Comparison of ENCODE assay signal across 17 cellular contexts in the genomic region with DNA sequence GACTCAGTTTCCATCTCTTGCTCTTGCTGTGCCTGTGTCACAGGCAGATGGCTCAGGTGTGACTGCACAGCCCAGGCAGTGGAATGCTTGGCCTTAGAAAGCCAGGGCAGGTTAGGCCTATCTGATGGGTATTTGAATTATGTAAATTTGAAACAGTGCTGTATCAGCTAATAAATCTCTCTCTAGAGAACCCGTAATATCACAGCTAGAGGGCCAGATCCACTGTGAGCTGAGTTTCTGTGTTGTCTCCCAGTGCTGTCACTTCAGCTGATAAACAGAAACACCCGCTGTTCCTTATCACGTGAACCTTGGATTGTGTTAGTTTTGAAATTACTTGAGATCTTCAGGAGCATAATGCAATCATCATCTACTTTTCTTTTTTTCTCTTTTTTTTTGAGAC. TPM values are rescaled to one million over a fixed set of nuclear protein-coding genes. Genes with fewer than 3 reads are reported as not detected.
A peak's percentile ranks its signal among the peaks of the same experiment; 100 is the strongest.
DNase-seq lines count a peak whose midpoint lies in the region; TF ChIP-seq lines count a peak whose summit lies in the region.
"Had no signal": no experiment of that assay in that cellular context is flagged by ENCODE, and none has a peak within 500 bp of the region (broad histone marks: within the 10 kb centered on the region; RNA-seq: fewer than 3 reads in every experiment).

No MANE protein-coding gene starts in this region.

- no peak overlapping the region for H3K4ac ChIP-seq in neuronal stem cell (ENCODE audit: low read length)

- H3K9me3 ChIP-seq in BE2C, result no peaks in the 10 kb centered on the region
- H3K9me3 ChIP-seq in endodermal cell (ENCODE audit: control insufficient read depth, low read length), result no peaks in the 10 kb centered on the region
- H3K9me3 ChIP-seq in neuronal stem cell (replicated peaks in 1 of 2; ENCODE audit: control insufficient read depth in 2 of 2, insufficient read depth in 1 of 2, low read depth in 1 of 2, low read length in 2 of 2), result no peaks in the 10 kb centered on the region

- H3K27ac Mint-ChIP-seq in endodermal cell, result peak overlapping the region; percentile 30
- H3K27ac Mint-ChIP-seq: B cell had no signal

- TF ChIP-seq CTCF in BE2C (IDR thresholded peaks at IDR 0.05; ENCODE audit: low read depth, low read length) (0 out of 2 replicates have a peak, but pooled peaks have one; percentile 2), endodermal cell (conservative IDR thresholded peaks at IDR 0.05) (peak; percentile 39)

- H3K4me3 ChIP-seq in BE2C (ENCODE audit: low read depth, low read length), result no peak overlapping the region
- no peak overlapping the region for H3K4me3 ChIP-seq in endodermal cell (ENCODE audit: low read length)
- no peak overlapping the region for H3K4me3 ChIP-seq in neuronal stem cell (ENCODE audit: low read length in 2 of 2)

- H2BK5ac ChIP-seq in neuronal stem cell (ENCODE audit: low read length), result no peak overlapping the region

- H3K36me3 ChIP-seq in BE2C, result peaks cover 9% of the 10 kb centered on the region
- H3K36me3 ChIP-seq in endodermal cell (ENCODE audit: control insufficient read depth, insufficient read depth, low read length), result peaks cover 24% of the 10 kb centered on the region
- peaks cover 25 to 53% of the 10 kb centered on the region in 2 donors for H3K36me3 ChIP-seq in neuronal stem cell (replicated peaks in 1 of 2; ENCODE audit: control insufficient read depth in 2 of 2, insufficient read depth in 2 of 2, low read length in 2 of 2)

- no peaks in the 10 kb centered on the region for H3K27me3 Mint-ChIP-seq in endodermal cell (ENCODE audit: insufficient read depth)
- H3K27me3 Mint-ChIP-seq: B cell; CD4-positive, alpha-beta memory T cell had no signal

- H2AK5ac ChIP-seq in neuronal stem cell (ENCODE audit: low read depth, low read length), result no peak overlapping the region

- peaks cover 33% of the 10 kb centered on the region for H3K4me1 ChIP-seq in BE2C
- H3K4me1 ChIP-seq in endodermal cell (ENCODE audit: control insufficient read depth, insufficient read depth, low read length), result peaks cover 9% of the 10 kb centered on the region
- H3K4me1 ChIP-seq in neuronal stem cell (ENCODE audit: control insufficient read depth in 2 of 2, insufficient read depth in 1 of 2, low read depth in 1 of 2, low read length in 2 of 2), result peaks cover 0 to 6% of the 10 kb centered on the region in 2 donors

- no peak overlapping the region for H2BK120ac ChIP-seq in neuronal stem cell (ENCODE audit: low read depth, low read length)

- H3K27ac ChIP-seq in endodermal cell (ENCODE audit: low read depth, low read length) (no peak overlapping the region), neuronal stem cell (replicated peaks; ENCODE audit: low read length) (no peak overlapping the region)
- H3K27ac ChIP-seq: C4-2B had no signal

- H3K18ac ChIP-seq in neuronal stem cell (ENCODE audit: low read length), result no peak overlapping the region

- H3K14ac ChIP-seq in neuronal stem cell (ENCODE audit: low read length), result no peak overlapping the region

- no peaks in the 10 kb centered on the region for H3K27me3 ChIP-seq in BE2C
- H3K27me3 ChIP-seq in endodermal cell (ENCODE audit: control insufficient read depth, insufficient read depth, low read length, poor library complexity, severe bottlenecking), result no peaks in the 10 kb centered on the region
- no peaks in the 10 kb centered on the region for H3K27me3 ChIP-seq in neuronal stem cell (ENCODE audit: control insufficient read depth in 3 of 3, insufficient read depth in 3 of 3, low read depth in 1 of 3, low read length in 3 of 3)

- H4K91ac ChIP-seq in neuronal stem cell (ENCODE audit: low read depth, low read length, poor library complexity), result no peak overlapping the region

- H3K4me1 Mint-ChIP-seq in endodermal cell, result peaks cover 10% of the 10 kb centered on the region
- H3K4me1 Mint-ChIP-seq: B cell; CD4-positive, alpha-beta memory T cell; H9 had no signal

- H2AFZ ChIP-seq in neuronal stem cell (ENCODE audit: low read length), result no peak overlapping the region

- H3K23ac ChIP-seq in neuronal stem cell (ENCODE audit: low read depth, low read length, poor library complexity), result peak overlapping the region; percentile 39

- no peak for DNase-seq in BE2C
- DNase-seq in SK-N-DZ (ENCODE audit: low spot score), result peak; percentile 45
- peak; percentile 50 for DNase-seq in endodermal cell
- DNase-seq in neuronal stem cell (ENCODE audit: low spot score), result no peak
- no peak for DNase-seq in foreskin melanocyte
- DNase-seq in SHP77 (lab: John Stamatoyannopoulos, UW), result no peak
- DNase-seq in stimulated activated CD8-positive, alpha-beta memory T cell treated with anti-CD3 and anti-CD28 coated beads, Interleukin-4, amount 100 ng/mL, for 48 hours, result no peak
- no peak for DNase-seq in HuH-7.5 (ENCODE audit: low spot score)
- DNase-seq: CD4-positive, alpha-beta memory T cell; DMS153; DND-41; GDM1; GOT3; H9 had no signal

- no peak overlapping the region for H2BK15ac ChIP-seq in neuronal stem cell (ENCODE audit: low read length)

- no peak overlapping the region for H3K4me3 Mint-ChIP-seq in endodermal cell
- H3K4me3 Mint-ChIP-seq: B cell; CD4-positive, alpha-beta memory T cell; H9 had no signal

- H3K4me2 ChIP-seq in neuronal stem cell (ENCODE audit: insufficient read depth, low read length, poor library complexity, severe bottlenecking), result no peak overlapping the region

- no peaks in the 10 kb centered on the region for H3K9me3 Mint-ChIP-seq in endodermal cell
- H3K9me3 Mint-ChIP-seq: CD4-positive, alpha-beta memory T cell; H9 had no signal

- H3K79me1 ChIP-seq in neuronal stem cell (ENCODE audit: low read depth, low read length), result peaks cover 2% of the 10 kb centered on the region

- H4K8ac ChIP-seq in neuronal stem cell (ENCODE audit: low read depth, low read length), result no peak overlapping the region

- peaks cover 42% of the 10 kb centered on the region for H3K36me3 Mint-ChIP-seq in endodermal cell (ENCODE audit: low read depth)

- WGBS in endodermal cell (ENCODE audit: insufficient coverage in 1 of 2, insufficient read length in 1 of 2), 2 experiments, result 82 to 100% methylated on average over 1 to 3 of the region's 3 CpGs
- WGBS in neuronal stem cell (ENCODE audit: extremely low coverage in 2 of 2, insufficient read length in 2 of 2, insufficient replicate concordance in 1 of 2), 2 donors, result no CpG with 5 or more reads among the region's 3 CpGs

- no peak overlapping the region for H3K9ac ChIP-seq in endodermal cell (ENCODE audit: extremely low read depth, low read length, poor library complexity, severe bottlenecking)
- no peak overlapping the region for H3K9ac ChIP-seq in neuronal stem cell (ENCODE audit: low read depth, low read length, poor library complexity)

- no peak overlapping the region for H2BK12ac ChIP-seq in neuronal stem cell (ENCODE audit: low read length)

RNA-seq across cellular contexts. Expression of a gene that starts 21.5 kb away (rescaled TPM):
- polyA plus RNA-seq in BE2C (2012; ENCODE audit: insufficient read depth, insufficient read length, low read depth), result 103 TPM
- polyA plus RNA-seq in SK-N-DZ (2014; cell fraction: cytosol; rRNA removed), result 87.1 and 96.7 TPM in 2 replicates
- 26.2 and 64.6 TPM in 2 replicates for polyA plus RNA-seq in SK-N-DZ (2014; cell fraction: nucleus; rRNA removed)
- total RNA-seq in endodermal cell, result 10 to 100 TPM; 76.6 to 91.4 TPM
- 52.8 TPM for polyA plus RNA-seq in endodermal cell (2013, experiment 1 of 2)
- polyA plus RNA-seq in endodermal cell (2013, experiment 2 of 2), result 43.7 TPM
- 29.8 TPM for polyA plus RNA-seq in neuronal stem cell (2013, experiment 1 of 2)
- polyA plus RNA-seq in neuronal stem cell (2013, experiment 2 of 2), result 30.2 TPM
- total RNA-seq: A172 had no signal

RNA-seq across cellular contexts. Expression of a gene that starts 59.3 kb away (rescaled TPM):
- polyA plus RNA-seq in BE2C (2012; ENCODE audit: insufficient read depth, insufficient read length, low read depth), result 24.9 TPM
- 17.5 and 21.2 TPM in 2 replicates for polyA plus RNA-seq in SK-N-DZ (2014; cell fraction: cytosol; rRNA removed)
- 60.5 and 112 TPM in 2 replicates for polyA plus RNA-seq in SK-N-DZ (2014; cell fraction: nucleus; rRNA removed)
- total RNA-seq in endodermal cell, result 10 to 100 TPM; 43.7 to 47.0 TPM
- 34.4 TPM for polyA plus RNA-seq in endodermal cell (2013, experiment 1 of 2)
- 30.7 TPM for polyA plus RNA-seq in endodermal cell (2013, experiment 2 of 2)
- 16.1 TPM for polyA plus RNA-seq in neuronal stem cell (2013, experiment 1 of 2)
- polyA plus RNA-seq in neuronal stem cell (2013, experiment 2 of 2), result 15.2 TPM

RNA-seq across cellular contexts. Expression of a gene that starts 59.4 kb away (rescaled TPM):
- polyA plus RNA-seq in BE2C (2012; ENCODE audit: insufficient read depth, insufficient read length, low read depth), result 15.5 TPM
- polyA plus RNA-seq in SK-N-DZ (2014; cell fraction: cytosol; rRNA removed), result 20.8 and 25.7 TPM in 2 replicates
- 12.8 and 14.5 TPM in 2 replicates for polyA plus RNA-seq in SK-N-DZ (2014; cell fraction: nucleus; rRNA removed)
- total RNA-seq in endodermal cell, result 10 to 100 TPM; 23.6 to 24.5 TPM
- 19.5 TPM for polyA plus RNA-seq in endodermal cell (2013, experiment 1 of 2)
- polyA plus RNA-seq in endodermal cell (2013, experiment 2 of 2), result 18.3 TPM
- polyA plus RNA-seq in neuronal stem cell (2013, experiment 1 of 2), result 13.7 TPM
- 13.7 TPM for polyA plus RNA-seq in neuronal stem cell (2013, experiment 2 of 2)

Comparison
In these comparisons a context has a peak if more than half of its experiments do, and no peak if none do; other contexts are left out.
1. DNase-seq: peak in SK-N-DZ (single experiment) and endodermal cell (single experiment); none in BE2C (single experiment), neuronal stem cell (single experiment), foreskin melanocyte (single experiment), SHP77 (0 of 2), stimulated activated CD8-positive, alpha-beta memory T cell treated with anti-CD3 and anti-CD28 coated beads, Interleukin-4, amount 100 ng/mL, for 48 hours (single experiment) and HuH-7.5 (single experiment).